ENCODE assay signal across 8 cellular contexts in genomic region chr11:65918211-65919150, GRCh38. TPM values are rescaled to one million over a fixed set of nuclear protein-coding genes. Genes with fewer than 3 reads are reported as not detected.
DNase-seq lines count a peak whose midpoint lies in the region; TF ChIP-seq lines count a peak whose summit lies in the region.

TSS of gene C11orf68 (minus strand) at chr11:65919062. CDS start at chr11:65919031, 31 bp downstream.

- H3K4me3 ChIP-seq in HEK293 (ENCODE audit: low read depth, low read length) (peak within 1 kb of the TSS; percentile 74), breast epithelium (peak within 1 kb of the TSS; percentile 78 to 98 (median 95)), stomach (peak within 1 kb of the TSS; percentile 94 to 98 (median 96))

- peaks cover 0 to 14% of the 10 kb centered on the region in 2 experiments; a peak in 2 of 3 replicates for H3K36me3 ChIP-seq in HEK293 (ENCODE audit: control insufficient read depth in 2 of 2, insufficient read depth in 1 of 2, low read length in 2 of 2)
- H3K36me3 ChIP-seq in breast epithelium, result no peaks in the 10 kb centered on the region
- H3K36me3 ChIP-seq in stomach, result peaks cover 11 to 34% (median 26%) of the 10 kb centered on the region in 4 donors

- CTCF ChIA-PET in HEK293 (lab: Yijun Ruan, JAX), result interaction anchor here (0.6 to 1.2 kb wide), 8 partner anchors 28 to 325 kb away, joined by 3 to 6 read pairs (median 3); partner anchors contain the start of genes CCDC85B and MUS81

- POLR2A ChIA-PET in HEK293 (lab: Yijun Ruan, JAX), result interaction anchor here (1.3 to 2.3 kb wide), 4 partner anchors 28 to 303 kb away, joined by 3 to 12 read pairs (median 6); partner anchors contain the start of genes CCDC85B, FIBP and PCNX3

- DNase-seq in NCI-H82 (lab: John Stamatoyannopoulos, UW) (peak; percentile 51), NCI-H82 treated with DMSO at 0.1 percent for 48 hours (lab: John Stamatoyannopoulos, UW; ENCODE audit: unreplicated experiment) (no peak), NCI-H1092 (lab: John Stamatoyannopoulos, UW) (peak; percentile 40), breast epithelium (ENCODE audit: low spot score in 2 of 2) (peak in 1 of 2 donors; percentile 44), stomach (peak; percentile 33)
- no peak for DNase-seq in stimulated activated CD4-positive, alpha-beta T cell treated with anti-CD3 and anti-CD28 coated beads, Interleukin-4, amount 100 ng/mL, for 24 hours

- H3K9me3 ChIP-seq in HEK293 (ENCODE audit: control insufficient read depth, insufficient read depth, low read depth, low read length) (no peaks in the 10 kb centered on the region), breast epithelium (no peaks in the 10 kb centered on the region), stomach (no peaks in the 10 kb centered on the region)

- TF ChIP-seq EP300 in stomach (IDR thresholded peaks at IDR 0.05), result no peak

- no peaks in the 10 kb centered on the region; the same call in 1 of the 2 replicates for H3K4me1 ChIP-seq in HEK293 (ENCODE audit: control insufficient read depth, insufficient read depth, low read length)
- H3K4me1 ChIP-seq in breast epithelium, result peaks cover 9 to 29% of the 10 kb centered on the region in 2 donors
- H3K4me1 ChIP-seq in stomach, result peaks cover 48 to 58% (median 55%) of the 10 kb centered on the region in 4 donors

- TF ChIP-seq CTCF in HEK293 (tag by site-specific recombination; IDR thresholded peaks at IDR 0.05) (no peak), breast epithelium (IDR thresholded peaks at IDR 0.05) (no peak), stomach (IDR thresholded peaks at IDR 0.05) (no peak)

- TF ChIP-seq POLR2A in breast epithelium (IDR thresholded peaks at IDR 0.05) (no peak), stomach (IDR thresholded peaks at IDR 0.05) (no peak)

- intact Hi-C loops in breast epithelium (cut with DNase I; ENCODE audit: low total_unique reads) (no loop called here), stomach (cut with DNase I; ENCODE audit: low total_unique reads) (no loop called here)

- WGBS in stomach, 5 donors, result 4 to 33% (median 6%) methylated on average over 6 to 78 of the region's 78 CpGs

- H3K27ac ChIP-seq in HEK293 (ENCODE audit: extremely low read depth, low read depth, low read length) (peak within 1 kb of the TSS; percentile 63; the same call in 1 of the 2 replicates), breast epithelium (peak within 1 kb of the TSS; percentile 94 to 99), layer of hippocampus (ENCODE audit: low read depth, low read length) (peak within 1 kb of the TSS; percentile 91), stomach (peak within 1 kb of the TSS; percentile 89 to 98 (median 97))

- H3K27me3 ChIP-seq in breast epithelium (no peaks in the 10 kb centered on the region), layer of hippocampus (ENCODE audit: control insufficient read depth, insufficient read depth, low read length) (no peaks in the 10 kb centered on the region), stomach (no peaks in the 10 kb centered on the region)

TF ChIP-seq in HEK293, 187 proteins besides CTCF, POLR2A, EP300 and RAD21 (continues in another document):
- TF ChIP-seq YY1 (tag by site-specific recombination; IDR thresholded peaks at IDR 0.05), result peak; percentile 52
- TF ChIP-seq ZNF423 (tag by site-specific recombination; IDR thresholded peaks at IDR 0.05), result no peak
- TF ChIP-seq ZBTB26 (tag by site-specific recombination; optimal IDR thresholded peaks at IDR 0.05), result peak; percentile 38
- TF ChIP-seq KLF8 (tag by site-specific recombination; IDR thresholded peaks at IDR 0.05), result peak; percentile 58; the same call in 1 of the 2 replicates
- TF ChIP-seq ZNF169 (tag by site-specific recombination; IDR thresholded peaks at IDR 0.05), result no peak
- no peak for TF ChIP-seq ZNF214 (tag by site-specific recombination; IDR thresholded peaks at IDR 0.05; ENCODE audit: borderline replicate concordance)
- no peak for TF ChIP-seq ZNF626 (tag by site-specific recombination; IDR thresholded peaks at IDR 0.05)
- TF ChIP-seq ZBTB1 (tag by site-specific recombination; IDR thresholded peaks at IDR 0.05), result no peak
- TF ChIP-seq GLIS1 (tag by site-specific recombination; IDR thresholded peaks at IDR 0.05), result 0 out of 2 replicates have a peak, but pooled peaks have one; percentile 14
- no peak for TF ChIP-seq ZNF510 (tag by site-specific recombination; IDR thresholded peaks at IDR 0.05; ENCODE audit: insufficient replicate concordance)
- TF ChIP-seq PRDM4 (tag by site-specific recombination; IDR thresholded peaks at IDR 0.05), result no peak
- peak; percentile 39; the same call in 1 of the 2 replicates for TF ChIP-seq ZNF692 (tag by site-specific recombination; IDR thresholded peaks at IDR 0.05)
- peak; percentile 38 for TF ChIP-seq ZBTB8A (tag by site-specific recombination; IDR thresholded peaks at IDR 0.05)
- TF ChIP-seq ZNF677 (tag by site-specific recombination; IDR thresholded peaks at IDR 0.05), result no peak
- TF ChIP-seq OSR2 (tag by site-specific recombination; IDR thresholded peaks at IDR 0.05), result no peak
- no peak for TF ChIP-seq ZNF768 (tag by site-specific recombination; IDR thresholded peaks at IDR 0.05)
- TF ChIP-seq ZBTB20 (tag by site-specific recombination; IDR thresholded peaks at IDR 0.05), result no peak
- TF ChIP-seq ZNF549 (tag by site-specific recombination; IDR thresholded peaks at IDR 0.05), result no peak
- TF ChIP-seq ZFHX2 (tag by site-specific recombination; conservative IDR thresholded peaks at IDR 0.05), result 0 out of 2 replicates have a peak, but pooled peaks have one; percentile 25
- TF ChIP-seq ZNF335 (tag by site-specific recombination; conservative IDR thresholded peaks at IDR 0.05), result peak; percentile 77
- no peak for TF ChIP-seq ZNF629 (tag by site-specific recombination; IDR thresholded peaks at IDR 0.05)
- TF ChIP-seq ZNF701 (tag by site-specific recombination; IDR thresholded peaks at IDR 0.05), result no peak
- TF ChIP-seq HOXC10 (CRISPR knock-in tag; IDR thresholded peaks at IDR 0.05), result no peak
- TF ChIP-seq ZNF311 (tag by site-specific recombination; IDR thresholded peaks at IDR 0.05; ENCODE audit: borderline replicate concordance), result no peak

RNA-seq across cellular contexts. Expression of gene C11orf68, which starts in this region (rescaled TPM):
- total RNA-seq in breast epithelium (10 to 100 TPM; 16.7 to 20.3 (median 19.7) TPM), stomach (10 to 100 TPM in 3 of 5 donors, 1 to 10 TPM in 2; 3.1 to 16.8 (median 10.1) TPM)
- 10 to 100 TPM; 26.9 to 31.3 (median 29.6) TPM for polyA plus RNA-seq in stomach

Comparison
In these comparisons a context has a peak if more than half of its experiments do, and no peak if none do; other contexts are left out.
1. DNase-seq: peak in NCI-H82 (single experiment), NCI-H1092 (single experiment) and stomach (single experiment); none in NCI-H82 treated with DMSO at 0.1 percent for 48 hours (single experiment) and stimulated activated CD4-positive, alpha-beta T cell treated with anti-CD3 and anti-CD28 coated beads, Interleukin-4, amount 100 ng/mL, for 24 hours (single experiment).
2. Peak in every context shown above with its lines, with median percentiles within 50 percentile points of each other: H3K27ac ChIP-seq and H3K4me3 ChIP-seq.